8 cellular contexts compared by ENCODE assay signal in the genomic region with DNA sequence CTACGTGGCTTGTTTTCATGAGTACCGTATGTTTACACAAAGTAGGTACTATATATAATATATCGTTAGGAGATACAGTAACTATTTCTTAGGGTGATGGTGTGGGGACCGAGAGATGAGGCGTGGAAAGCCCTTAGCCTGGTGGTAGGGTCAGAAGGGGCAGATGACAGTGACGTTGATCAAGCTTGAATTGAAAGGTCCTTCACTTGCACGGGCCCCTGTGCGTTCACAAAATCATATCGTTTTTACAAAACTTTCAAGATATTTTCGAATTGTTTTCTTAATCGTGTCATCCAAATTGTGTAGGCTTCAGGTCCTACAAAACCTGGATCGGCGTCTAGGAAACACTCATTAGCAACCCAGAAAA. TPM values are rescaled to one million over a fixed set of nuclear protein-coding genes. Genes with fewer than 3 reads are reported as not detected.
DNase-seq lines count a peak whose midpoint lies in the region; FAIRE-seq and TF ChIP-seq lines count a peak whose summit lies in the region.

No MANE protein-coding gene starts in this region.

- no peaks in the 10 kb centered on the region for H3K9me3 Mint-ChIP-seq in HFFc6
- peaks cover 14% of the 10 kb centered on the region for H3K9me3 Mint-ChIP-seq in activated CD4-positive, alpha-beta memory T cell treated with anti-CD3 and anti-CD28 coated beads for 36 hours

- H3K9me3 ChIP-seq in right atrium auricular region: no peaks in the 10 kb centered on the region
- H3K9me3 ChIP-seq in small intestine (ENCODE audit: control insufficient read depth, low read depth): no peaks in the 10 kb centered on the region

- WGBS in small intestine, 3 donors: 43 to 48% (median 44%) methylated on average over 13 of the region's 13 CpGs

- intact Hi-C loops in activated CD4-positive, alpha-beta memory T cell treated with anti-CD3 and anti-CD28 coated beads for 36 hours (cut with micrococcal nuclease): loop anchor here (5.0 to 10.0 kb wide), 5 partner anchors 130 to 1615 kb away; a partner anchor contains a TSS

- peaks cover 31% of the 10 kb centered on the region for H3K4me1 Mint-ChIP-seq in HFFc6 (ENCODE audit: low read depth)
- peaks cover 38% of the 10 kb centered on the region for H3K4me1 Mint-ChIP-seq in activated CD4-positive, alpha-beta memory T cell treated with anti-CD3 and anti-CD28 coated beads for 36 hours (ENCODE audit: low read depth)

- TF ChIP-seq CTCF in HFFc6 (IDR thresholded peaks at IDR 0.05) (no peak), right atrium auricular region (IDR thresholded peaks at IDR 0.05) (no peak)

- H3K4me1 ChIP-seq in right atrium auricular region: peaks cover 0 to 26% of the 10 kb centered on the region in 2 donors
- H3K4me1 ChIP-seq in small intestine (ENCODE audit: control insufficient read depth in 2 of 2, insufficient read depth in 1 of 2, low read depth in 1 of 2, low read length in 1 of 2): peaks cover 0 to 11% of the 10 kb centered on the region in 2 donors

- H3K27ac Mint-ChIP-seq in HFFc6: peak overlapping the region; percentile 90
- peak overlapping the region; percentile 72 for H3K27ac Mint-ChIP-seq in activated CD4-positive, alpha-beta memory T cell treated with anti-CD3 and anti-CD28 coated beads for 36 hours

- H3K4me3 Mint-ChIP-seq in HFFc6: peak overlapping the region; percentile 88
- H3K4me3 Mint-ChIP-seq in activated CD4-positive, alpha-beta memory T cell treated with anti-CD3 and anti-CD28 coated beads for 36 hours: peak overlapping the region; percentile 72

- no peak for FAIRE-seq in small intestine (lab: Jason Lieb, UNC)

- H3K4me3 ChIP-seq in right atrium auricular region: peak overlapping the region; percentile 73 to 89
- peak overlapping the region; percentile 96 to 98 for H3K4me3 ChIP-seq in small intestine (ENCODE audit: low read depth in 1 of 2, low read length in 2 of 2)

- H3K27ac ChIP-seq in right atrium auricular region: peak overlapping the region; percentile 94
- peak overlapping the region; percentile 99 for H3K27ac ChIP-seq in small intestine (ENCODE audit: low read depth in 1 of 2, low read length in 1 of 2)

- no peaks in the 10 kb centered on the region for H3K27me3 Mint-ChIP-seq in HFFc6 (ENCODE audit: insufficient read depth)
- H3K27me3 Mint-ChIP-seq in activated CD4-positive, alpha-beta memory T cell treated with anti-CD3 and anti-CD28 coated beads for 36 hours: no peaks in the 10 kb centered on the region

- POLR2A ChIA-PET in activated CD4-positive, alpha-beta memory T cell treated with anti-CD3 and anti-CD28 coated beads for 36 hours (lab: Charles Lee): interaction anchor here (0.7 to 1.2 kb wide), 4 partner anchors 110 to 465 kb away, joined by 3 to 4 read pairs (median 3); a partner anchor contains a TSS

- DNase-seq in HFFc6 (no peak), right atrium auricular region (ENCODE audit: low spot score) (no peak), small intestine (no peak), HT-29 (ENCODE audit: low spot score) (no peak), OCI-M1 (lab: John Stamatoyannopoulos, UW) (no peak)
- no peak for DNase-seq in activated CD4-positive, alpha-beta memory T cell treated with anti-CD3 and anti-CD28 coated beads for 36 hours
- DNase-seq in NK-92 treated with Interleukin-12 subunit alpha and Interleukin-12 subunit beta, amount 100 ng/mL, for 24 hours (lab: John Stamatoyannopoulos, UW): no peak
- no peak for DNase-seq in stimulated activated naive CD4-positive, alpha-beta T cell treated with Interleukin-2 at 50 U/mL for 16 hours (lab: John Stamatoyannopoulos, UW)

- CTCF ChIA-PET in activated CD4-positive, alpha-beta memory T cell treated with anti-CD3 and anti-CD28 coated beads for 36 hours (lab: Charles Lee): interaction anchor here (1.0 to 1.2 kb wide), 2 partner anchors 81 to 380 kb away, joined by 3 read pairs; a partner anchor contains a TSS

- no peaks in the 10 kb centered on the region for H3K27me3 ChIP-seq in right atrium auricular region
- no peaks in the 10 kb centered on the region for H3K27me3 ChIP-seq in small intestine (ENCODE audit: control insufficient read depth in 2 of 2, insufficient read depth in 2 of 2, low read length in 2 of 2)

- peaks cover 5% of the 10 kb centered on the region for H3K36me3 Mint-ChIP-seq in HFFc6 (ENCODE audit: low read depth)
- H3K36me3 Mint-ChIP-seq in activated CD4-positive, alpha-beta memory T cell treated with anti-CD3 and anti-CD28 coated beads for 36 hours: peaks cover 13% of the 10 kb centered on the region

- H3K36me3 ChIP-seq in right atrium auricular region (no peaks in the 10 kb centered on the region), small intestine (ENCODE audit: control insufficient read depth in 2 of 2, insufficient read depth in 2 of 2, low read length in 2 of 2) (no peaks in the 10 kb centered on the region)

RNA-seq across cellular contexts. Expression of a gene that starts 0.9 kb away (rescaled TPM):
- 10 to 100 TPM; 11.8 to 14.5 (median 13.3) TPM for total RNA-seq in HFFc6 (2021; fragmentation: NEBNext Ultra II Directional; extraction: Animal tissue kit (Norgen Biotek cat#: 25700))
- total RNA-seq in activated CD4-positive, alpha-beta memory T cell treated with anti-CD3 and anti-CD28 coated beads for 36 hours: 10 to 100 TPM; 19.6 to 20.9 TPM
- total RNA-seq in right atrium auricular region: 10 to 100 TPM; 23.7 to 31.0 TPM
- polyA plus RNA-seq in small intestine: 10 to 100 TPM in 2 of 3 donors, 1 to 10 TPM in 1; 9.5 to 23.9 (median 19.5) TPM
- total RNA-seq in HT-29 (2014; rRNA removed; shearing (Covaris generic)): 2.4 and 5.1 TPM in 2 replicates
